8 cellular contexts compared by ENCODE assay signal in genomic region chr14:55160989-55161388, GRCh38. TPM values are rescaled to one million over a fixed set of nuclear protein-coding genes. Genes with fewer than 3 reads are reported as not detected.
A peak's percentile ranks its signal among the peaks of the same experiment; 100 is the strongest.
DNase-seq lines count a peak whose midpoint lies in the region; ATAC-seq, FAIRE-seq and TF ChIP-seq lines count a peak whose summit lies in the region.

No MANE protein-coding gene starts in this region.

- intact Hi-C loops in posterior vena cava (cut with DNase I) = loop anchor here in 1 of 2 donors (5.0 kb wide), 1 partner anchor 69 kb away; no protein-coding TSS in a partner anchor

- CTCF ChIA-PET in BJ (lab: Yijun Ruan, JAX) = interaction anchor here (0.6 to 6.2 kb wide), 21 partner anchors 10 to 605 kb away, joined by 3 to 69 read pairs (median 5); partner anchors contain the start of genes MAPK1IP1L, SOCS4 and WDHD1

- H3K36me3 ChIP-seq in BJ (ENCODE audit: control insufficient read depth, insufficient read depth, low read length) (no peaks in the 10 kb centered on the region), small intestine (ENCODE audit: control insufficient read depth in 2 of 2, insufficient read depth in 2 of 2, low read length in 2 of 2) (no peaks in the 10 kb centered on the region)

- ATAC-seq in HG02970 (IDR thresholded peaks at IDR 0.05; ENCODE audit: low FRiP score, unreplicated experiment) = no peak

- H3K27me3 ChIP-seq in BJ (ENCODE audit: control insufficient read depth, insufficient read depth, low read length) (no peaks in the 10 kb centered on the region), small intestine (ENCODE audit: control insufficient read depth in 2 of 2, insufficient read depth in 2 of 2, low read length in 2 of 2) (no peaks in the 10 kb centered on the region)

- no peak overlapping the region for H3K4me3 ChIP-seq in BJ (ENCODE audit: low read depth, low read length)
- no peak overlapping the region for H3K4me3 ChIP-seq in small intestine (ENCODE audit: low read depth in 1 of 2, low read length in 2 of 2)

- peak; percentile 84 for FAIRE-seq in frontal cortex (lab: Jason Lieb, UNC)
- peak; percentile 89 for FAIRE-seq in small intestine (lab: Jason Lieb, UNC)

- no peak overlapping the region for H3K27ac ChIP-seq in small intestine (ENCODE audit: low read depth in 1 of 2, low read length in 1 of 2)

- H3K4me1 ChIP-seq in small intestine (ENCODE audit: control insufficient read depth in 2 of 2, insufficient read depth in 1 of 2, low read depth in 1 of 2, low read length in 1 of 2) = no peaks in the 10 kb centered on the region

- DNase-seq in BJ (ENCODE audit: low read depth) (no peak), H4 (ENCODE audit: low spot score) (peak; percentile 10), SK-N-DZ (ENCODE audit: low spot score) (peak; percentile 2), frontal cortex (ENCODE audit: low spot score in 2 of 2) (peak in 1 of 2 donors; percentile 38), small intestine (peak; percentile 65), posterior vena cava (ENCODE audit: low spot score) (no peak), NK-92 (lab: John Stamatoyannopoulos, UW; ENCODE audit: unreplicated experiment) (no peak)

- no peaks in the 10 kb centered on the region for H3K9me3 ChIP-seq in small intestine (ENCODE audit: control insufficient read depth, low read depth)

- POLR2A ChIA-PET in BJ (lab: Charles Lee) = no interaction called here

- TF ChIP-seq CTCF in BJ (IDR thresholded peaks at IDR 0.05; ENCODE audit: insufficient read depth, low read depth, low read length) = peak; percentile 52

RNA-seq across cellular contexts. Expression of gene DLGAP5, which starts 30.4 kb away (rescaled TPM):
- 8.9 and 18.3 TPM in 2 replicates for polyA plus RNA-seq in BJ (2011; rRNA removed)
- polyA minus RNA-seq in BJ (2011; rRNA and poly(A)+ RNA removed) = 3.5 and 4.7 TPM in 2 replicates
- total RNA-seq in H4 (2014; rRNA removed; shearing (Covaris generic)) = 60.1 and 74.7 TPM in 2 replicates
- 35.1 and 45.4 TPM in 2 replicates for polyA plus RNA-seq in SK-N-DZ (2014; cell fraction: cytosol; rRNA removed)
- polyA plus RNA-seq in SK-N-DZ (2014; cell fraction: nucleus; rRNA removed) = 375 and 425 TPM in 2 replicates
- 4.9 TPM for total RNA-seq in frontal cortex
- 10 to 100 TPM in 1 of 3 donors, 1 to 10 TPM in 1, under 1 TPM in 1; 0.81 to 13.2 (median 1.3) TPM for polyA plus RNA-seq in small intestine
- total RNA-seq in posterior vena cava = under 1 TPM; 0.10 to 0.69 TPM

RNA-seq across cellular contexts. Expression of gene LGALS3, which starts 31.9 kb away (rescaled TPM):
- polyA plus RNA-seq in BJ (2011; rRNA removed) = 182 and 197 TPM in 2 replicates
- 35.8 and 47.8 TPM in 2 replicates for polyA minus RNA-seq in BJ (2011; rRNA and poly(A)+ RNA removed)
- 77.5 and 79.4 TPM in 2 replicates for total RNA-seq in H4 (2014; rRNA removed; shearing (Covaris generic))
- not detected in 2 replicates for polyA plus RNA-seq in SK-N-DZ (2014; cell fraction: cytosol; rRNA removed)
- polyA plus RNA-seq in SK-N-DZ (2014; cell fraction: nucleus; rRNA removed) = 1.3 TPM in 1 of 2 replicates, not detected in the other
- total RNA-seq in frontal cortex = 10.6 TPM
- polyA plus RNA-seq in small intestine = 1,000 to 10,000 TPM in 2 of 3 donors, 100 to 1,000 TPM in 1; 593 to 2,279 (median 2,145) TPM
- 100 to 1,000 TPM; 148 to 189 TPM for total RNA-seq in posterior vena cava

Comparison
In these comparisons a context has a peak if more than half of its experiments do, and no peak if none do; other contexts are left out.
1. DNase-seq: peak in H4 (single experiment), SK-N-DZ (single experiment) and small intestine (single experiment); none in BJ (single experiment), posterior vena cava (single experiment) and NK-92 (single experiment).
2. RNA of gene DLGAP5, which starts 30.4 kb away (total RNA-seq): 60.1 to 74.7 TPM in H4; 4.9 TPM in frontal cortex (single experiment) and 0.10 to 0.69 TPM in posterior vena cava; every median in the first group is over 10 times any median in the second.